30 cellular contexts compared by ENCODE assay signal in genomic region chr10:67144554-67144953, GRCh38.
"Had no signal": no experiment of that assay in that cellular context is flagged by ENCODE, and none has a peak within 500 bp of the region (broad histone marks: within the 10 kb centered on the region; RNA-seq: fewer than 3 reads in every experiment).

No MANE protein-coding gene starts in this region.

- H3K27ac ChIP-seq: neural progenitor cell, ovary, parathyroid adenoma, psoas muscle, skin epidermis, spleen, suprapubic skin, testis, tibial artery, transverse colon, upper lobe of left lung, vagina had no signal

- H3K9ac ChIP-seq: neural progenitor cell, parathyroid adenoma had no signal

- H3K27me3 ChIP-seq: neural progenitor cell, ovary, spleen, suprapubic skin, testis, tibial artery, transverse colon, upper lobe of left lung, vagina had no signal

- H2AFZ ChIP-seq: neural progenitor cell, parathyroid adenoma had no signal

- H3K9me3 ChIP-seq: ovary, psoas muscle, spleen, suprapubic skin, testis, tibial artery, transverse colon, upper lobe of left lung, vagina had no signal

- H3K4me3 ChIP-seq: neural progenitor cell, ovary, psoas muscle, skin epidermis, smooth muscle cell, spleen, suprapubic skin, testis, tibial artery, transverse colon, upper lobe of left lung, vagina had no signal

- ATAC-seq: naive thymus-derived CD4-positive, alpha-beta T cell; natural killer cell; psoas muscle; right cardiac atrium; sciatic nerve; stimulated activated memory B cell treated with anti-CD40 and anti-IgM and Interleukin-4, amounts not matched to agents 10 μg/mL and 1 μg/mL and 100 μg/mL, for 72 hours; stimulated activated naive CD8-positive, alpha-beta T cell treated with anti-CD3 and anti-CD28 coated beads, Interleukin-15, amount 100 ng/mL, for 72 hours; stimulated activated naive CD8-positive, alpha-beta T cell treated with anti-CD3 and anti-CD28 coated beads, Interleukin-15, Interleukin-2, amounts not matched to agents 100 U/mL and 50 U/mL, for 24 hours had no signal

- H3K4me1 ChIP-seq: parathyroid adenoma, psoas muscle, spleen, suprapubic skin, testis, transverse colon, upper lobe of left lung, vagina had no signal

- H3K79me2 ChIP-seq: parathyroid adenoma had no signal

- H3K4me2 ChIP-seq: neural progenitor cell, smooth muscle cell had no signal

- DNase-seq: naive thymus-derived CD4-positive, alpha-beta T cell; natural killer cell; occipital lobe; ovary; posterior cingulate gyrus; psoas muscle; right cardiac atrium; spleen; stimulated activated CD4-positive, alpha-beta T cell treated with anti-CD3 and anti-CD28 coated beads, Interleukin-12 subunit alpha, Interleukin-12 subunit beta, amount 100 ng/mL, for 4 hours; stimulated activated CD4-positive, alpha-beta T cell treated with anti-CD3 and anti-CD28 coated beads, Interleukin-1b, Interleukin-23, amount 100 ng/mL, for 48 hours; stimulated activated CD4-positive, alpha-beta T cell treated with anti-CD3 and anti-CD28 coated beads, Interleukin-4, amount 100 ng/mL, for 1 hour; stimulated activated CD4-positive, alpha-beta T cell treated with anti-CD3 and anti-CD28 coated beads, Interleukin-4, amount 100 ng/mL, for 4 hours; stimulated activated CD8-positive, alpha-beta memory T cell treated with anti-CD3 and anti-CD28 coated beads, Interleukin-4, amount 100 ng/mL, for 48 hours; stimulated activated naive CD4-positive, alpha-beta T cell; stimulated activated naive CD8-positive, alpha-beta T cell treated with anti-CD3 and anti-CD28 coated beads, Interleukin-15, amount 100 ng/mL, for 72 hours; stimulated activated naive CD8-positive, alpha-beta T cell treated with anti-CD3 and anti-CD28 coated beads, Interleukin-15, Interleukin-2, amounts not matched to agents 100 U/mL and 50 U/mL, for 24 hours; substantia nigra; testis; tibial artery; transverse colon; upper lobe of left lung had no signal

- H3K36me3 ChIP-seq: neural progenitor cell, ovary, spleen, suprapubic skin, tibial artery, transverse colon, upper lobe of left lung, vagina had no signal

- FAIRE-seq: urothelium cell line had no signal
